18 cellular contexts compared by ENCODE assay signal in the genomic region with DNA sequence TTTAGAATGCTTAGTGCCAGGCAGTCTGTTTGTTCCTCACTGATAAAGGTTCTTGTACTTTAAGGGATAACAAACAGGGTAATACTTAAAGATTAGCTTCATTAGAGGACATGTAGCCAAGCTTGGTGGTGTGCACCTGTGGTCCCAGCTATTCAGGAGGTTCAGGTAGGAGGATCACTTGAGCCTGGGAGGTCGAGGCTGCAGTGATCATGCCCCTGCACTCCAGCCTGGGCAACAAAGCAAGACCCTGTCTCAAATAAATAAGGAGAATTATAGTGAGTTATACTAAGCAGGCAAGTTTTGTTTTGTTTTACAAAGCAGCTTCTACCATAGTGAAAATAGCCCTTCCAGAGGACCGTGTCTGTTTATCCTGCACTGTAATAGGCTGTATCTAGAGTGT.
"Had no signal": no experiment of that assay in that cellular context is flagged by ENCODE, and none has a peak within 500 bp of the region (broad histone marks: within the 10 kb centered on the region; RNA-seq: fewer than 3 reads in every experiment).

No MANE protein-coding gene starts in this region.

- H3K9me3 ChIP-seq: breast epithelium, esophagus squamous epithelium, left lung, pancreas, thyroid gland, vagina had no signal

- H3K4me3 ChIP-seq: breast epithelium, esophagus squamous epithelium, left lung, neural progenitor cell, pancreas, thyroid gland, vagina had no signal

- H3K9me3 Mint-ChIP-seq: activated naive CD8-positive, alpha-beta T cell treated with anti-CD3 and anti-CD28 coated beads for 36 hours; activated T-helper 2 cell treated with anti-CD3 and anti-CD28 coated beads, Interferon-gamma antibody, Interleukin-2, Interleukin-4, amounts not matched to agents 10 μg/mL and 5 μg/mL and 100 μg/mL, durations not matched to agents 14 hours and 24 hours and 36 hours; stimulated activated effector memory CD8-positive, alpha-beta T cell treated with anti-CD3 and anti-CD28 coated beads, Interleukin-12 subunit alpha, Interleukin-12 subunit beta, amount 100 ng/mL, for 72 hours; T-helper 1 cell treated with Interleukin-12 subunit alpha and Interleukin-12 subunit beta and Interleukin-4 antibody, amounts not matched to agents 30 μg/mL and 1 μg/mL, for 36 hours had no signal

- FAIRE-seq: endometrium, islet of Langerhans, pancreas had no signal

- H3K27ac ChIP-seq: breast epithelium, esophagus squamous epithelium, left lung, neural progenitor cell, pancreas, thyroid gland, vagina had no signal

- H3K27ac Mint-ChIP-seq: activated naive CD8-positive, alpha-beta T cell treated with anti-CD3 and anti-CD28 coated beads for 36 hours; activated T-helper 2 cell treated with anti-CD3 and anti-CD28 coated beads, Interferon-gamma antibody, Interleukin-2, Interleukin-4, amounts not matched to agents 10 μg/mL and 5 μg/mL and 100 μg/mL, durations not matched to agents 14 hours and 24 hours and 36 hours; neural progenitor cell; stimulated activated effector memory CD8-positive, alpha-beta T cell treated with anti-CD3 and anti-CD28 coated beads, Interleukin-12 subunit alpha, Interleukin-12 subunit beta, amount 100 ng/mL, for 72 hours; T-helper 1 cell treated with Interleukin-12 subunit alpha and Interleukin-12 subunit beta and Interleukin-4 antibody, amounts not matched to agents 30 μg/mL and 1 μg/mL, for 36 hours had no signal

- DNase-seq: activated CD4-positive, alpha-beta T cell treated with anti-CD3 and anti-CD28 coated beads, Interleukin-2, amount 50 U/mL, for 1 hour; activated naive CD8-positive, alpha-beta T cell treated with anti-CD3 and anti-CD28 coated beads for 36 hours; activated T-cell treated with anti-CD3 and anti-CD28 coated beads for 4 hours; anterior cingulate cortex; esophagus squamous epithelium; foreskin melanocyte; head of caudate nucleus; pancreas; thyroid gland had no signal

- H2AFZ ChIP-seq: neural progenitor cell had no signal

- ATAC-seq: left lung; pancreas; stimulated activated effector memory CD8-positive, alpha-beta T cell treated with anti-CD3 and anti-CD28 coated beads, Interleukin-12 subunit alpha, Interleukin-12 subunit beta, amount 100 ng/mL, for 72 hours had no signal

- H3K27me3 ChIP-seq: breast epithelium, esophagus squamous epithelium, left lung, neural progenitor cell, pancreas, thyroid gland, vagina had no signal

- H3K4me2 ChIP-seq: neural progenitor cell had no signal

- H3K36me3 ChIP-seq: breast epithelium, neural progenitor cell had no signal

- H3K27me3 Mint-ChIP-seq: activated naive CD8-positive, alpha-beta T cell treated with anti-CD3 and anti-CD28 coated beads for 36 hours had no signal

- H3K9ac ChIP-seq: neural progenitor cell had no signal

- H3K4me3 Mint-ChIP-seq: activated naive CD8-positive, alpha-beta T cell treated with anti-CD3 and anti-CD28 coated beads for 36 hours; neural progenitor cell; stimulated activated effector memory CD8-positive, alpha-beta T cell treated with anti-CD3 and anti-CD28 coated beads, Interleukin-12 subunit alpha, Interleukin-12 subunit beta, amount 100 ng/mL, for 72 hours; T-helper 1 cell treated with Interleukin-12 subunit alpha and Interleukin-12 subunit beta and Interleukin-4 antibody, amounts not matched to agents 30 μg/mL and 1 μg/mL, for 36 hours had no signal
